ENCODE assay signal across 25 cellular contexts in genomic region chr14:21029917-21030316, GRCh38. TPM values are rescaled to one million over a fixed set of nuclear protein-coding genes. Genes with fewer than 3 reads are reported as not detected.
"Had no signal": no experiment of that assay in that cellular context is flagged by ENCODE, and none has a peak within 500 bp of the region (broad histone marks: within the 10 kb centered on the region; RNA-seq: fewer than 3 reads in every experiment).

Gene TPPP2, plus strand, starts transcription at chr14:21030217. Its CDS starts 365 bp downstream, at chr14:21030582.

- H3K4me1 ChIP-seq: SJSA1 had no signal

- H3K9me3 ChIP-seq: SJSA1 had no signal

- H3K27ac ChIP-seq: HL-60, SJSA1, SK-N-MC had no signal

- H3K4me3 ChIP-seq: SJSA1, SK-N-MC had no signal

- DNase-seq: KBM-7, MV-4-11, NCI-H1048, NCI-H1105, NCI-H1417, NCI-H1436 treated with DMSO at 0.1 percent for 48 hours, NCI-H1694, NCI-H187 treated with DMSO at 0.1 percent for 48 hours, NCI-H2029 treated with DMSO at 0.1 percent for 48 hours, NCI-H226, NCI-H446, NCI-H510A, NCI-H524 treated with DMSO at 0.1 percent for 48 hours, NCI-H69, NCI-H774, Right ventricle myocardium superior, RPMI8226, SIG-M5 had no signal

- H3K36me3 ChIP-seq: SJSA1 had no signal

- FAIRE-seq: HTR-8/SVneo, RCC 7860 had no signal

RNA-seq across cellular contexts. Expression of gene TPPP2, which starts in this region (rescaled TPM):
- total RNA-seq: LHCN-M2, MCF 10A, SJSA1 had no signal
